In the genomic region with DNA sequence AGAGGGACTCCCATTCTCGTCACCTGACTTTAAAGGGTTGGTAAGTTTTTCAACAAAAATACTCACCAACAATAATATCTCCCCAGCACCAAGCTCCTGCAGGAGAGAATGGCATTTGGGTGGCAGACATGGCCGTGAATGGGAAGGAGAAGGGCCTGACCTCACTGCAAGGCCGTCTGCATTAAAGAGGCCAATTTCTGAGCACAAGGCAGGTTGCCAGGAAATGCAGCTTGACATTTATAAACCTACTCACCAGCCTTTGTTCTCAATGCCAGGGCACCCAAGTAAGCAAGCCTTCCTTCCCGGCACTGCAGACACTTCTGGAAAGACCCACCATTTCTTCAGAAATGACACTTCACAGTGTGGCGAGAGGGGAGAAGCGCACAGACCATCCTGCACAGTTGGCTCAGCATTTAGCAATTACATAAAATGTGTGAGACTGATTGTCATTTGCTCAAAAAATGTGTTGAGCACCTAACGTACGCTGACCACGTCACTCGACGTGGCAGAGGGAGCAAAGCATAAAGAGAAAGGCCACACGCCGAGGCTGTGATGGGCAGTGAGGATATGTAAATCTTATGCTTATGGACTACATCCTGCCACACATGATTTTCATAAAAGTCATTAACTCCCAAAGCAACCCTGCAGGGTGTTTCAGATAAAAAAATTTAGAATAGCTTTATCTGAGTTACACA, we compare ENCODE assay signal across 19 cellular contexts.
DNase-seq lines count a peak whose midpoint lies in the region; ATAC-seq and TF ChIP-seq lines count a peak whose summit lies in the region.
"Had no signal": no experiment of that assay in that cellular context is flagged by ENCODE, and none has a peak within 500 bp of the region (broad histone marks: within the 10 kb centered on the region; RNA-seq: fewer than 3 reads in every experiment).

No MANE protein-coding gene starts in this region.

- H3K27ac ChIP-seq in body of pancreas (no peak overlapping the region), sigmoid colon (peak overlapping the region in 1 of 4 donors; percentile 30)

- 62 to 63% methylated on average over 12 to 13 of the region's 13 CpGs for WGBS in body of pancreas, 2 donors
- 61 to 64% methylated on average over 13 of the region's 13 CpGs for WGBS in sigmoid colon, 2 donors

- no peak for TF ChIP-seq POLR2A in body of pancreas (IDR thresholded peaks at IDR 0.05)
- TF ChIP-seq POLR2A in sigmoid colon (IDR thresholded peaks at IDR 0.05): no peak

- no peak overlapping the region for H3K4me3 ChIP-seq in body of pancreas
- no peak overlapping the region for H3K4me3 ChIP-seq in sigmoid colon
- H3K4me3 ChIP-seq: smooth muscle cell had no signal

- H3K27me3 ChIP-seq in body of pancreas: no peaks in the 10 kb centered on the region
- no peaks in the 10 kb centered on the region for H3K27me3 ChIP-seq in sigmoid colon

- no peak overlapping the region for H3K27ac Mint-ChIP-seq in activated naive CD4-positive, alpha-beta T cell treated with anti-CD3 and anti-CD28 coated beads, Interleukin-2, amount 50 U/mL, for 72 hours
- H3K27ac Mint-ChIP-seq: activated T-helper 1 cell treated with anti-CD3 and anti-CD28 coated beads, Interleukin-12 subunit alpha, Interleukin-12 subunit beta, Interleukin-2, Interleukin-4 antibody, amounts not matched to agents 30 ng/mL and 10 ng/mL and 1 ng/mL, durations not matched to agents 14 hours and 24 hours and 36 hours had no signal

- no peak for ATAC-seq in body of pancreas
- no peak for ATAC-seq in activated naive CD4-positive, alpha-beta T cell treated with anti-CD3 and anti-CD28 coated beads, Interleukin-2, amount 50 U/mL, for 72 hours

- no peak for TF ChIP-seq CTCF in body of pancreas (IDR thresholded peaks at IDR 0.05)
- TF ChIP-seq CTCF in sigmoid colon (IDR thresholded peaks at IDR 0.05): no peak

- H3K9me3 Mint-ChIP-seq in activated naive CD4-positive, alpha-beta T cell treated with anti-CD3 and anti-CD28 coated beads, Interleukin-2, amount 50 U/mL, for 72 hours: peaks cover 15% of the 10 kb centered on the region in 2 donors

- no peaks in the 10 kb centered on the region for H3K36me3 ChIP-seq in body of pancreas (replicated peaks in 1 of 2; ENCODE audit: insufficient read depth in 1 of 2, low read depth in 2 of 2)
- no peaks in the 10 kb centered on the region for H3K36me3 ChIP-seq in sigmoid colon

- peaks cover 10 to 15% of the 10 kb centered on the region in 2 donors for H3K36me3 Mint-ChIP-seq in activated naive CD4-positive, alpha-beta T cell treated with anti-CD3 and anti-CD28 coated beads, Interleukin-2, amount 50 U/mL, for 72 hours

- intact Hi-C loops in body of pancreas (cut with DNase I) (no loop called here), sigmoid colon (cut with DNase I) (no loop called here)

- no peak for TF ChIP-seq EP300 in sigmoid colon (IDR thresholded peaks at IDR 0.05)

- no peaks in the 10 kb centered on the region for H3K4me1 ChIP-seq in body of pancreas
- H3K4me1 ChIP-seq in sigmoid colon: peaks cover 0 to 12% (median 3%) of the 10 kb centered on the region in 4 donors

- DNase-seq in DMS79 (lab: John Stamatoyannopoulos, UW): peak; percentile 78
- peak; percentile 41 for DNase-seq in NCI-H2029 treated with DMSO at 0.1 percent for 48 hours (lab: John Stamatoyannopoulos, UW)
- peak in 3 of 4 donors; percentile 22 to 45 (median 42) for DNase-seq in body of pancreas
- peak; percentile 57 for DNase-seq in sigmoid colon
- no peak for DNase-seq in SKM-1 treated with dmso at 0.1 percent for 144 hours (lab: John Stamatoyannopoulos, UW; ENCODE audit: unreplicated experiment)
- DNase-seq in activated naive CD4-positive, alpha-beta T cell treated with anti-CD3 and anti-CD28 coated beads, Interleukin-2, amount 50 U/mL, for 72 hours (ENCODE audit: low spot score in 2 of 2): no peak
- no peak for DNase-seq in retina
- DNase-seq: activated CD4-positive, alpha-beta T cell treated with anti-CD3 and anti-CD28 coated beads, Interleukin-2, amount 50 U/mL, for 4 hours; activated CD4-positive, CD25-positive, alpha-beta regulatory T cell; activated naive CD4-positive, alpha-beta T cell treated with anti-CD3 and anti-CD28 coated beads, Interleukin-2, amount 50 U/mL, for 16 hours; anterior cingulate cortex; dermis blood vessel endothelial cell; mammary epithelial cell; NCI-H2171; NCI-H774; substantia nigra; T-helper 9 cell had no signal

- H3K9me3 ChIP-seq in body of pancreas: peaks cover 0 to 9% (median 0%) of the 10 kb centered on the region in 3 donors
- peaks cover 2 to 12% (median 5%) of the 10 kb centered on the region in 4 donors for H3K9me3 ChIP-seq in sigmoid colon

Comparison
In these comparisons a context has a peak if more than half of its experiments do, and no peak if none do; other contexts are left out.
1. DNase-seq: peak in DMS79 (single experiment), NCI-H2029 treated with DMSO at 0.1 percent for 48 hours (single experiment), body of pancreas (3 of 4) and sigmoid colon (single experiment); none in SKM-1 treated with dmso at 0.1 percent for 144 hours (single experiment), activated naive CD4-positive, alpha-beta T cell treated with anti-CD3 and anti-CD28 coated beads, Interleukin-2, amount 50 U/mL, for 72 hours (0 of 2) and retina (single experiment).